Comparison of ENCODE assay signal across 8 cellular contexts in the genomic region with DNA sequence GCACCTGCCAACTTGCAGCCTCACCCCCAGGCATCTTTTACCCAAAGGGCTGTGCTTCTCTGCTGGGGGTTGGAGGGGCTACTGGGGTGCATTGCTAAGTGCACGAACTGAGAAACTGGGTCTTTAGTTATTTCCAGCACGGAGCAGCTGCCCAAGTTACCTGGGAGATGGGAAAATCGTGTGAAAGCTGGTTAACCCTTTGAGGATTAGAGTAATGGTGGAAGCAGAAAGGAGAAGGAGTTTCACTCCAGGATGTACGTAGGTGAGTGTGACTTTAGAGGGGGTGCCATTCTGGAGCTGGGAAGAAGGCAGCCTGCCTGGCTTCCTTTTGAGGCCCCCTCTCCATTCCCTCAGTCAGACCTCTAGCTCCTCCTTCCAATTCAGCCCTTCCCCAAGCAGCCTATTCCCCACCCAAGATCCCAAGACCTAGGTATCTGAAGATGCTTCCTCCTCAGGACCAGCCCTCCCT. TPM values are rescaled to one million over a fixed set of nuclear protein-coding genes. Genes with fewer than 3 reads are reported as not detected.
DNase-seq lines count a peak whose midpoint lies in the region; ATAC-seq, FAIRE-seq and TF ChIP-seq lines count a peak whose summit lies in the region.

No MANE protein-coding gene starts in this region.

- 12 to 14% (median 13%) methylated on average over 4 of the region's 4 CpGs for WGBS in ovary, 3 donors

- peaks cover 26% of the 10 kb centered on the region for H3K79me2 ChIP-seq in Loucy (ENCODE audit: insufficient read depth, low read length)

- intact Hi-C loops in ovary (cut with DNase I): no loop called here

- H4K20me1 ChIP-seq in Loucy (ENCODE audit: insufficient read depth, low read length, poor library complexity, severe bottlenecking): no peaks in the 10 kb centered on the region

- H3K36me3 ChIP-seq in BJ (ENCODE audit: control insufficient read depth, insufficient read depth, low read length): no peaks in the 10 kb centered on the region
- no peaks in the 10 kb centered on the region for H3K36me3 ChIP-seq in Loucy (ENCODE audit: insufficient read depth, low read length)
- no peaks in the 10 kb centered on the region for H3K36me3 ChIP-seq in ovary

- no peak overlapping the region for H3K27ac ChIP-seq in ovary

- TF ChIP-seq EP300 in ovary (IDR thresholded peaks at IDR 0.05): no peak

- H3K9me2 ChIP-seq in Loucy (replicated peaks; ENCODE audit: low read depth, low read length): no peaks in the 10 kb centered on the region

- DNase-seq in BJ (ENCODE audit: low read depth) (no peak), epithelial cell of proximal tubule (ENCODE audit: low read depth) (no peak), ovary (no peak), NCI-H2196 (lab: John Stamatoyannopoulos, UW; ENCODE audit: unreplicated experiment) (no peak), frontal cortex (ENCODE audit: low spot score in 2 of 2) (no peak), RPMI8226 (no peak)

- ATAC-seq in GM18511 (IDR thresholded peaks at IDR 0.05; ENCODE audit: unreplicated experiment): no peak

- H3K9me3 ChIP-seq in Loucy (ENCODE audit: insufficient read depth, low read depth, low read length) (no peaks in the 10 kb centered on the region), ovary (no peaks in the 10 kb centered on the region)

- H3K27me3 ChIP-seq in BJ (ENCODE audit: control insufficient read depth, insufficient read depth, low read length) (no peaks in the 10 kb centered on the region), Loucy (ENCODE audit: insufficient read depth, low read length, poor library complexity, severe bottlenecking) (no peaks in the 10 kb centered on the region), ovary (no peaks in the 10 kb centered on the region)

- no peak for TF ChIP-seq POLR2A in ovary (IDR thresholded peaks at IDR 0.05)

- peaks cover 21% of the 10 kb centered on the region for H3K4me1 ChIP-seq in Loucy (ENCODE audit: insufficient read depth, low read length, poor library complexity, severe bottlenecking)
- H3K4me1 ChIP-seq in ovary (ENCODE audit: insufficient read depth): peaks cover 11% of the 10 kb centered on the region

- TF ChIP-seq CTCF in BJ (IDR thresholded peaks at IDR 0.05; ENCODE audit: insufficient read depth, low read depth, low read length) (no peak), Loucy (conservative IDR thresholded peaks at IDR 0.05; ENCODE audit: low read length) (no peak), epithelial cell of proximal tubule (conservative IDR thresholded peaks at IDR 0.05; ENCODE audit: low read depth, low read length) (no peak), ovary (IDR thresholded peaks at IDR 0.05) (no peak)

- H3F3A ChIP-seq in Loucy (ENCODE audit: low read depth): no peaks in the 10 kb centered on the region

- peak overlapping the region; percentile 100 for H2AFZ ChIP-seq in Loucy (ENCODE audit: low read length)

- CTCF ChIA-PET in BJ (lab: Yijun Ruan, JAX): interaction anchor here (1.2 to 13.2 kb wide), 2 partner anchors 24 to 36 kb away, joined by 3 to 226 read pairs; no protein-coding TSS in a partner anchor

- POLR2A ChIA-PET in BJ (lab: Charles Lee): interaction anchor here (0.6 kb wide), 1 partner anchor 25 kb away, joined by 6 read pairs; no protein-coding TSS in a partner anchor

- peak overlapping the region; percentile 90 for H3K4me3 ChIP-seq in BJ (ENCODE audit: low read depth, low read length)
- H3K4me3 ChIP-seq in Loucy (ENCODE audit: low read length, poor library complexity, severe bottlenecking): peak overlapping the region; percentile 98
- peak overlapping the region; percentile 93 for H3K4me3 ChIP-seq in epithelial cell of proximal tubule (ENCODE audit: low read depth, low read length)
- H3K4me3 ChIP-seq in ovary: peak overlapping the region; percentile 88

- peak overlapping the region; percentile 70 for H3K4me2 ChIP-seq in Loucy (ENCODE audit: low read depth, low read length, poor library complexity, severe bottlenecking)

- no peak for FAIRE-seq in frontal cortex (lab: Jason Lieb, UNC)

- peak overlapping the region; percentile 94 for H3K9ac ChIP-seq in Loucy (ENCODE audit: low read depth, low read length, poor library complexity, severe bottlenecking)

RNA-seq across cellular contexts. Expression of gene ADCY6, which starts 1.0 kb away (rescaled TPM):
- 27.8 and 37.9 TPM in 2 replicates for polyA plus RNA-seq in BJ (2011; rRNA removed)
- 26.1 and 54.9 TPM in 2 replicates for polyA minus RNA-seq in BJ (2011; rRNA and poly(A)+ RNA removed)
- 13.5 and 21.6 TPM in 2 replicates for total RNA-seq in epithelial cell of proximal tubule
- 10 to 100 TPM; 14.8 to 83.3 (median 51.9) TPM for total RNA-seq in ovary
- polyA plus RNA-seq in ovary: 10 to 100 TPM; 25.4 to 28.1 TPM
- total RNA-seq in frontal cortex: 25.7 TPM

RNA-seq across cellular contexts. Expression of gene CACNB3, which starts 28.4 kb away (rescaled TPM):
- 24.2 and 48.2 TPM in 2 replicates for polyA plus RNA-seq in BJ (2011; rRNA removed)
- 26.6 and 32.2 TPM in 2 replicates for polyA minus RNA-seq in BJ (2011; rRNA and poly(A)+ RNA removed)
- 19.6 and 32.6 TPM in 2 replicates for total RNA-seq in epithelial cell of proximal tubule
- 100 to 1,000 TPM in 3 of 7 donors, 10 to 100 TPM in 4; 24.1 to 162 (median 92.3) TPM for total RNA-seq in ovary
- polyA plus RNA-seq in ovary: 10 to 100 TPM; 29.5 to 50.5 TPM
- 41.6 TPM for total RNA-seq in frontal cortex
